Comparison of ENCODE assay signal across 15 cellular contexts in the genomic region with DNA sequence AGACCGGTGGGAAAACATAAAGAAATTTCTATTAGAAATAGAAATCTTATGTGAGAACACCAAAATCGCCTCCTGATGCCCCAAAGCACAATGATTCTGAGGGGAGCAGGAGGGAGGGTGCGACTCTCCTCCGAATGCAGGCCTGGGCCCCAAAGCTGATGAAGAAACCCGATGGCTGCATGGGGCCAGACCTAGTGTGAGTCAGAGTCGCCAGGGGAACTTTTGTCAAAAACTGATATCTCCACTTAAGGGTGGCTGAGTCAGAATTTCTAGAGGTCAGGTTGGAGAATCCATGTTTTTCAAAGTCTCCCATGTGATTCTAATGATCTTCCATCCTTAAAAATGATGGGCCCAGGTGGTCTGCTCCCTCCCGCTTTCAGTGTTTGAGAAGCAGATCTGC.
DNase-seq lines count a peak whose midpoint lies in the region; ATAC-seq, FAIRE-seq and TF ChIP-seq lines count a peak whose summit lies in the region.
"Had no signal": no experiment of that assay in that cellular context is flagged by ENCODE, and none has a peak within 500 bp of the region (broad histone marks: within the 10 kb centered on the region; RNA-seq: fewer than 3 reads in every experiment).

No MANE protein-coding gene starts in this region.

- peak; percentile 31; the same call in 1 of the 3 replicates for ATAC-seq in SK-N-SH treated with all-trans-retinoic acid at 6 μM for 48 hours
- ATAC-seq in left lobe of liver = no peak

- no peak for FAIRE-seq in HTR-8/SVneo (lab: Jason Lieb, UNC)
- FAIRE-seq: keratinocyte had no signal

- no peaks in the 10 kb centered on the region for H3K9me3 Mint-ChIP-seq in MCF 10A (ENCODE audit: unreplicated experiment)
- H3K9me3 Mint-ChIP-seq: H9 had no signal

- H3K79me2 ChIP-seq in mammary epithelial cell (ENCODE audit: insufficient read depth, low read length) = no peaks in the 10 kb centered on the region

- peaks cover 15% of the 10 kb centered on the region for H3K4me1 ChIP-seq in mammary epithelial cell (ENCODE audit: insufficient read depth, low read length)

- H3K4me3 ChIP-seq in mammary epithelial cell (replicated peaks in 1 of 3; ENCODE audit: insufficient read depth in 1 of 3, low read depth in 2 of 3, low read length in 3 of 3) (no peak overlapping the region), fibroblast of mammary gland (ENCODE audit: control insufficient read depth, low read depth, low read length) (no peak overlapping the region)
- H3K4me3 ChIP-seq: BLaER1 treated with 17β-estradiol and CSF1 and Interleukin-3, amounts not matched to agents 10 nM and 100 nM had no signal

- DNase-seq in MCF 10A (ENCODE audit: unreplicated experiment) (peak; percentile 47), mammary epithelial cell (no peak), fibroblast of mammary gland (ENCODE audit: low read depth) (peak; percentile 38), stromal cell of bone marrow (ENCODE audit: low read depth) (peak; percentile 15), NCI-H748 (lab: John Stamatoyannopoulos, UW; ENCODE audit: unreplicated experiment) (no peak), left lobe of liver (ENCODE audit: low spot score) (no peak), HTR-8/SVneo (ENCODE audit: insufficient read length, low spot score) (no peak)
- DNase-seq: effector CD8-positive, alpha-beta T cell; H9; OCI-M1; T-helper 1 cell had no signal

- TF ChIP-seq CTCF in MCF 10A (IDR thresholded peaks at IDR 0.05; ENCODE audit: unreplicated experiment) (no peak), mammary epithelial cell (conservative IDR thresholded peaks at IDR 0.05 in 1 of 2, IDR thresholded peaks at IDR 0.05 in 1 of 2; ENCODE audit: extremely low read depth in 1 of 2, insufficient read depth in 1 of 2, low read depth in 1 of 2, low read length in 2 of 2) (no peak), fibroblast of mammary gland (conservative IDR thresholded peaks at IDR 0.05; ENCODE audit: control insufficient read depth, insufficient read depth, low read depth, low read length) (no peak)

- H3K9ac ChIP-seq in mammary epithelial cell (ENCODE audit: insufficient read depth, low read length) = no peak overlapping the region
- H3K9ac ChIP-seq: BLaER1 treated with 17β-estradiol and CSF1 and Interleukin-3, amounts not matched to agents 10 nM and 100 nM had no signal

- BruUV-seq in MCF 10A (replicated peaks; lab: Mats Ljungman, UMichigan) (no TSS peak), mammary epithelial cell (replicated peaks; lab: Mats Ljungman, UMichigan) (no TSS peak)

- no peak overlapping the region for H2AFZ ChIP-seq in mammary epithelial cell (ENCODE audit: low read depth, low read length)

- H3K36me3 ChIP-seq in mammary epithelial cell (ENCODE audit: insufficient read depth, low read length) = no peaks in the 10 kb centered on the region

- H3K9me3 ChIP-seq in mammary epithelial cell (replicated peaks; ENCODE audit: insufficient read depth, low read length) = no peaks in the 10 kb centered on the region
- H3K9me3 ChIP-seq: BLaER1 treated with 17β-estradiol and CSF1 and Interleukin-3, amounts not matched to agents 10 nM and 100 nM had no signal

- POLR2A ChIA-PET in MCF 10A (lab: Yijun Ruan, JAX) = interaction anchor here (1.0 kb wide), 1 partner anchor 55 kb away, joined by 3 read pairs; no protein-coding TSS in a partner anchor

- H4K20me1 ChIP-seq in mammary epithelial cell (ENCODE audit: insufficient read depth, low read length) = no peaks in the 10 kb centered on the region

- H3K4me3 Mint-ChIP-seq in MCF 10A (ENCODE audit: unreplicated experiment) = no peak overlapping the region
- H3K4me3 Mint-ChIP-seq: brain, H9 had no signal

- H3K36me3 Mint-ChIP-seq in MCF 10A (ENCODE audit: insufficient read depth, unreplicated experiment) = no peaks in the 10 kb centered on the region

- H3K27ac ChIP-seq in mammary epithelial cell (ENCODE audit: insufficient read depth, low read depth, low read length) = no peak overlapping the region
- H3K27ac ChIP-seq: BLaER1 treated with 17β-estradiol and CSF1 and Interleukin-3, amounts not matched to agents 10 nM and 100 nM had no signal

- no peaks in the 10 kb centered on the region for H3K27me3 ChIP-seq in mammary epithelial cell (ENCODE audit: insufficient read depth, low read length)
- H3K27me3 ChIP-seq: BLaER1 treated with 17β-estradiol and CSF1 and Interleukin-3, amounts not matched to agents 10 nM and 100 nM had no signal

- peaks cover 8% of the 10 kb centered on the region for H3K4me1 Mint-ChIP-seq in MCF 10A (ENCODE audit: insufficient read depth, unreplicated experiment)
- H3K4me1 Mint-ChIP-seq: H9 had no signal

- CTCF ChIA-PET in MCF 10A (lab: Yijun Ruan, JAX) = no interaction called here
- CTCF ChIA-PET in mammary epithelial cell (lab: Charles Lee; ENCODE audit: low non-redundant PET) = no interaction called here

- 87% methylated on average over 5 of the region's 7 CpGs for WGBS in mammary epithelial cell (ENCODE audit: low coverage, missing lambda C conversion rate)

- no peak overlapping the region for H3K27ac Mint-ChIP-seq in MCF 10A (ENCODE audit: low read depth, unreplicated experiment)
- H3K27ac Mint-ChIP-seq: brain, H9 had no signal

- in situ Hi-C loops in mammary epithelial cell (cut with MboI; ENCODE audit: low sequenced_read_pairs in 2 of 2) = no loop called here

- H3K4me2 ChIP-seq in mammary epithelial cell (ENCODE audit: insufficient read depth, low read depth, low read length) = no peak overlapping the region

- H3K27me3 Mint-ChIP-seq in MCF 10A (ENCODE audit: insufficient read depth, unreplicated experiment) = no peaks in the 10 kb centered on the region
- H3K27me3 Mint-ChIP-seq: brain had no signal

- intact Hi-C loops in MCF 10A (cut with micrococcal nuclease) (no loop called here), mammary epithelial cell (cut with micrococcal nuclease) (no loop called here)

- dilution Hi-C loops in mammary epithelial cell (cut with HindIII; ENCODE audit: low sequenced_read_pairs) = no loop called here

TF ChIP-seq in SK-N-SH treated with all-trans-retinoic acid at 6 μM for 48 hours, 23 proteins besides CTCF, POLR2A, EP300 and RAD21:
- TF ChIP-seq ZFP30 (CRISPR knock-in tag; IDR thresholded peaks at IDR 0.05) (no peak), PPARA (CRISPR knock-in tag; IDR thresholded peaks at IDR 0.05; ENCODE audit: borderline replicate concordance) (no peak), TCF4 (CRISPR knock-in tag; IDR thresholded peaks at IDR 0.05; ENCODE audit: borderline replicate concordance) (no peak)
- TF ChIP-seq, protein P1, sequence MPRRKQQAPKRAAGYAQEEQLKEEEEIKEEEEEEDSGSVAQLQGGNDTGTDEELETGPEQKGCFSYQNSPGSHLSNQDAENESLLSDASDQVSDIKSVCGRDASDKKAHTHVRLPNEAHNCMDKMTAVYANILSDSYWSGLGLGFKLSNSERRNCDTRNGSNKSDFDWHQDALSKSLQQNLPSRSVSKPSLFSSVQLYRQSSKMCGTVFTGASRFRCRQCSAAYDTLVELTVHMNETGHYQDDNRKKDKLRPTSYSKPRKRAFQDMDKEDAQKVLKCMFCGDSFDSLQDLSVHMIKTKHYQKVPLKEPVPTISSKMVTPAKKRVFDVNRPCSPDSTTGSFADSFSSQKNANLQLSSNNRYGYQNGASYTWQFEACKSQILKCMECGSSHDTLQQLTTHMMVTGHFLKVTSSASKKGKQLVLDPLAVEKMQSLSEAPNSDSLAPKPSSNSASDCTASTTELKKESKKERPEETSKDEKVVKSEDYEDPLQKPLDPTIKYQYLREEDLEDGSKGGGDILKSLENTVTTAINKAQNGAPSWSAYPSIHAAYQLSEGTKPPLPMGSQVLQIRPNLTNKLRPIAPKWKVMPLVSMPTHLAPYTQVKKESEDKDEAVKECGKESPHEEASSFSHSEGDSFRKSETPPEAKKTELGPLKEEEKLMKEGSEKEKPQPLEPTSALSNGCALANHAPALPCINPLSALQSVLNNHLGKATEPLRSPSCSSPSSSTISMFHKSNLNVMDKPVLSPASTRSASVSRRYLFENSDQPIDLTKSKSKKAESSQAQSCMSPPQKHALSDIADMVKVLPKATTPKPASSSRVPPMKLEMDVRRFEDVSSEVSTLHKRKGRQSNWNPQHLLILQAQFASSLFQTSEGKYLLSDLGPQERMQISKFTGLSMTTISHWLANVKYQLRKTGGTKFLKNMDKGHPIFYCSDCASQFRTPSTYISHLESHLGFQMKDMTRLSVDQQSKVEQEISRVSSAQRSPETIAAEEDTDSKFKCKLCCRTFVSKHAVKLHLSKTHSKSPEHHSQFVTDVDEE (CRISPR knock-in tag; IDR thresholded peaks at IDR 0.05) = no peak
TF ChIP-seq in SK-N-SH treated with all-trans-retinoic acid at 6 μM for 48 hours: peak in this region for 0.

Comparison
In these comparisons a context has a peak if more than half of its experiments do, and no peak if none do; other contexts are left out.
1. DNase-seq: peak in MCF 10A (single experiment), fibroblast of mammary gland (single experiment) and stromal cell of bone marrow (single experiment); none in mammary epithelial cell (single experiment), NCI-H748 (single experiment), left lobe of liver (single experiment) and HTR-8/SVneo (single experiment).